Comparison of ENCODE assay signal across 11 cellular contexts in genomic region chr17:3890893-3891219, GRCh38. TPM values are rescaled to one million over a fixed set of nuclear protein-coding genes. Genes with fewer than 3 reads are reported as not detected.
DNase-seq lines count a peak whose midpoint lies in the region; ATAC-seq lines count a peak whose summit lies in the region.
"Had no signal": no experiment of that assay in that cellular context is flagged by ENCODE, and none has a peak within 500 bp of the region (broad histone marks: within the 10 kb centered on the region; RNA-seq: fewer than 3 reads in every experiment).

No MANE protein-coding gene starts in this region.

- H3K18ac ChIP-seq in mesenchymal stem cell (ENCODE audit: low read depth in 1 of 2, low read length in 2 of 2), result peak overlapping the region in 1 of 2 experiments; percentile 90

- peak overlapping the region; percentile 81 for H3K9ac ChIP-seq in mesenchymal stem cell (ENCODE audit: low read length)

- H3K4me3 Mint-ChIP-seq in activated naive CD4-positive, alpha-beta T cell treated with anti-CD3 and anti-CD28 coated beads, Interleukin-2, amount 50 U/mL, for 24 hours, result peak overlapping the region; percentile 73
- peak overlapping the region; percentile 82 for H3K4me3 Mint-ChIP-seq in activated T-helper 1 cell treated with anti-CD3 and anti-CD28 coated beads, Interleukin-12 subunit alpha, Interleukin-12 subunit beta, Interleukin-2, Interleukin-4 antibody, amounts not matched to agents 30 ng/mL and 10 ng/mL and 1 ng/mL, durations not matched to agents 14 hours and 24 hours and 36 hours

- H3K4me1 ChIP-seq in mesenchymal stem cell (ENCODE audit: control insufficient read depth, insufficient read depth, low read depth, low read length) (peaks cover 73% of the 10 kb centered on the region), urinary bladder (ENCODE audit: insufficient read depth) (no peaks in the 10 kb centered on the region)

- no peak overlapping the region for H4K8ac ChIP-seq in mesenchymal stem cell (ENCODE audit: low read length)

- H2BK5ac ChIP-seq in mesenchymal stem cell (ENCODE audit: low read depth, low read length, poor library complexity, severe bottlenecking), result no peak overlapping the region

- no peak overlapping the region for H2BK120ac ChIP-seq in mesenchymal stem cell (ENCODE audit: low read depth, low read length)

- H3K27ac ChIP-seq in mesenchymal stem cell (ENCODE audit: low read length, poor library complexity, severe bottlenecking), result peak overlapping the region; percentile 66
- peak overlapping the region; percentile 49 for H3K27ac ChIP-seq in urinary bladder (ENCODE audit: low read depth)
- H3K27ac ChIP-seq: HL-60 had no signal

- intact Hi-C loops in activated T-helper 1 cell treated with anti-CD3 and anti-CD28 coated beads, Interleukin-12 subunit alpha, Interleukin-12 subunit beta, Interleukin-2, Interleukin-4 antibody, amounts not matched to agents 30 ng/mL and 10 ng/mL and 1 ng/mL, durations not matched to agents 14 hours and 24 hours and 36 hours (cut with micrococcal nuclease), result loop anchor here (5.0 to 10.0 kb wide), 4 partner anchors 169 to 1074 kb away; partner anchors contain the start of genes ANKFY1, EMC6, HASPIN and SPAG7

- H2AK5ac ChIP-seq in mesenchymal stem cell (ENCODE audit: low read length, severe bottlenecking), result peak overlapping the region; percentile 71

- H2BK15ac ChIP-seq in mesenchymal stem cell (ENCODE audit: low read depth, poor library complexity, severe bottlenecking), result no peak overlapping the region

- 57% methylated on average over 4 of the region's 4 CpGs for WGBS in mesenchymal stem cell
- WGBS in urinary bladder, result 71% methylated on average over 4 of the region's 4 CpGs

- H3K4me2 ChIP-seq in mesenchymal stem cell (ENCODE audit: low read length, poor library complexity, severe bottlenecking), result peak overlapping the region; percentile 18

- H3K79me1 ChIP-seq in mesenchymal stem cell (replicated peaks; ENCODE audit: low read length, poor library complexity, severe bottlenecking), result no peaks in the 10 kb centered on the region

- H3K4me3 ChIP-seq in mesenchymal stem cell (ENCODE audit: insufficient read depth in 1 of 2, low read depth in 1 of 2, low read length in 2 of 2) (peak overlapping the region in 1 of 2 experiments; percentile 65), urinary bladder (ENCODE audit: low read depth, low read length) (no peak overlapping the region)

- no peak overlapping the region for H3K27ac Mint-ChIP-seq in activated naive CD4-positive, alpha-beta T cell treated with anti-CD3 and anti-CD28 coated beads, Interleukin-2, amount 50 U/mL, for 24 hours
- H3K27ac Mint-ChIP-seq in activated naive CD4-positive, alpha-beta T cell treated with anti-CD3 and anti-CD28 coated beads, Interleukin-2, amount 50 U/mL, for 72 hours, result peak overlapping the region in 1 of 2 donors; percentile 22
- H3K27ac Mint-ChIP-seq in activated T-helper 1 cell treated with anti-CD3 and anti-CD28 coated beads, Interleukin-12 subunit alpha, Interleukin-12 subunit beta, Interleukin-2, Interleukin-4 antibody, amounts not matched to agents 30 ng/mL and 10 ng/mL and 1 ng/mL, durations not matched to agents 14 hours and 24 hours and 36 hours, result peak overlapping the region; percentile 64

- ATAC-seq in activated naive CD4-positive, alpha-beta T cell treated with anti-CD3 and anti-CD28 coated beads, Interleukin-2, amount 50 U/mL, for 72 hours, result no peak
- ATAC-seq in HG03354 (IDR thresholded peaks at IDR 0.05; ENCODE audit: poor library complexity, severe bottlenecking, unreplicated experiment), result no peak

- H3K14ac ChIP-seq in mesenchymal stem cell (ENCODE audit: low read length in 2 of 2), result no peak overlapping the region

- H3K4me1 Mint-ChIP-seq in activated naive CD4-positive, alpha-beta T cell treated with anti-CD3 and anti-CD28 coated beads, Interleukin-2, amount 50 U/mL, for 24 hours, result peaks cover 49% of the 10 kb centered on the region
- H3K4me1 Mint-ChIP-seq in activated T-helper 1 cell treated with anti-CD3 and anti-CD28 coated beads, Interleukin-12 subunit alpha, Interleukin-12 subunit beta, Interleukin-2, Interleukin-4 antibody, amounts not matched to agents 30 ng/mL and 10 ng/mL and 1 ng/mL, durations not matched to agents 14 hours and 24 hours and 36 hours (ENCODE audit: low read depth), result peaks cover 45% of the 10 kb centered on the region

- no peak for DNase-seq in activated naive CD4-positive, alpha-beta T cell treated with anti-CD3 and anti-CD28 coated beads, Interleukin-2, amount 50 U/mL, for 72 hours (ENCODE audit: low spot score in 2 of 2)
- no peak for DNase-seq in activated T-helper 1 cell treated with anti-CD3 and anti-CD28 coated beads, Interleukin-12 subunit alpha, Interleukin-12 subunit beta, Interleukin-2, Interleukin-4 antibody, amounts not matched to agents 30 ng/mL and 10 ng/mL and 1 ng/mL, durations not matched to agents 14 hours and 24 hours and 36 hours (ENCODE audit: low spot score)
- DNase-seq in mesenchymal stem cell, result no peak
- no peak for DNase-seq in glomerular visceral epithelial cell (ENCODE audit: extremely low spot score)
- no peak for DNase-seq in GM19238 (ENCODE audit: insufficient read length, low spot score)
- DNase-seq: H7 had no signal

- no peaks in the 10 kb centered on the region for H3K9me3 ChIP-seq in mesenchymal stem cell (ENCODE audit: control insufficient read depth, low read length)

- peak overlapping the region in 1 of 2 experiments; percentile 50 for H3K4ac ChIP-seq in mesenchymal stem cell (ENCODE audit: low read depth in 1 of 2, low read length in 2 of 2)

- no peaks in the 10 kb centered on the region for H3K9me3 Mint-ChIP-seq in activated naive CD4-positive, alpha-beta T cell treated with anti-CD3 and anti-CD28 coated beads, Interleukin-2, amount 50 U/mL, for 24 hours
- no peaks in the 10 kb centered on the region for H3K9me3 Mint-ChIP-seq in activated naive CD4-positive, alpha-beta T cell treated with anti-CD3 and anti-CD28 coated beads, Interleukin-2, amount 50 U/mL, for 72 hours
- H3K9me3 Mint-ChIP-seq in activated T-helper 1 cell treated with anti-CD3 and anti-CD28 coated beads, Interleukin-12 subunit alpha, Interleukin-12 subunit beta, Interleukin-2, Interleukin-4 antibody, amounts not matched to agents 30 ng/mL and 10 ng/mL and 1 ng/mL, durations not matched to agents 14 hours and 24 hours and 36 hours, result no peaks in the 10 kb centered on the region

- no peaks in the 10 kb centered on the region for H3K36me3 Mint-ChIP-seq in activated naive CD4-positive, alpha-beta T cell treated with anti-CD3 and anti-CD28 coated beads, Interleukin-2, amount 50 U/mL, for 24 hours
- H3K36me3 Mint-ChIP-seq in activated naive CD4-positive, alpha-beta T cell treated with anti-CD3 and anti-CD28 coated beads, Interleukin-2, amount 50 U/mL, for 72 hours, result no peaks in the 10 kb centered on the region
- H3K36me3 Mint-ChIP-seq in activated T-helper 1 cell treated with anti-CD3 and anti-CD28 coated beads, Interleukin-12 subunit alpha, Interleukin-12 subunit beta, Interleukin-2, Interleukin-4 antibody, amounts not matched to agents 30 ng/mL and 10 ng/mL and 1 ng/mL, durations not matched to agents 14 hours and 24 hours and 36 hours (ENCODE audit: low read depth), result no peaks in the 10 kb centered on the region

- H2BK12ac ChIP-seq in mesenchymal stem cell (ENCODE audit: low read length in 2 of 2), result peak overlapping the region; percentile 9 to 60

- H3K27me3 ChIP-seq in mesenchymal stem cell (ENCODE audit: control insufficient read depth in 1 of 2, insufficient read depth in 1 of 2, low read length in 2 of 2), result no peaks in the 10 kb centered on the region

- H3K27me3 Mint-ChIP-seq in activated naive CD4-positive, alpha-beta T cell treated with anti-CD3 and anti-CD28 coated beads, Interleukin-2, amount 50 U/mL, for 24 hours, result no peaks in the 10 kb centered on the region
- no peaks in the 10 kb centered on the region for H3K27me3 Mint-ChIP-seq in activated T-helper 1 cell treated with anti-CD3 and anti-CD28 coated beads, Interleukin-12 subunit alpha, Interleukin-12 subunit beta, Interleukin-2, Interleukin-4 antibody, amounts not matched to agents 30 ng/mL and 10 ng/mL and 1 ng/mL, durations not matched to agents 14 hours and 24 hours and 36 hours (ENCODE audit: insufficient read depth)

- H2AFZ ChIP-seq in mesenchymal stem cell (ENCODE audit: low read depth, low read length), result no peak overlapping the region

- H3K36me3 ChIP-seq in mesenchymal stem cell (ENCODE audit: control insufficient read depth in 1 of 2, insufficient read depth in 2 of 2, low read depth in 1 of 2, low read length in 2 of 2) (peaks cover 0 to 7% of the 10 kb centered on the region in 2 experiments), urinary bladder (ENCODE audit: insufficient read depth) (no peaks in the 10 kb centered on the region)

- no peak overlapping the region for H3K23ac ChIP-seq in mesenchymal stem cell (ENCODE audit: low read length in 2 of 2)

- H4K91ac ChIP-seq in mesenchymal stem cell (ENCODE audit: low read length), result no peak overlapping the region

RNA-seq across cellular contexts. Expression of gene CAMKK1, which starts 2.0 kb away (rescaled TPM):
- total RNA-seq in activated naive CD4-positive, alpha-beta T cell treated with anti-CD3 and anti-CD28 coated beads, Interleukin-2, amount 50 U/mL, for 72 hours, result 1 to 10 TPM; 3.8 to 6.9 TPM
- total RNA-seq in activated T-helper 1 cell treated with anti-CD3 and anti-CD28 coated beads, Interleukin-12 subunit alpha, Interleukin-12 subunit beta, Interleukin-2, Interleukin-4 antibody, amounts not matched to agents 30 ng/mL and 10 ng/mL and 1 ng/mL, durations not matched to agents 14 hours and 24 hours and 36 hours, result 6.1 and 7.8 TPM in 2 replicates
- polyA plus RNA-seq in mesenchymal stem cell (2013, experiment 1 of 2), result 3.0 TPM
- 2.6 TPM for polyA plus RNA-seq in mesenchymal stem cell (2013, experiment 2 of 2)
- total RNA-seq in urinary bladder, result 5.8 TPM
- 13.6 TPM for polyA plus RNA-seq in urinary bladder

RNA-seq across cellular contexts. Expression of gene P2RX1, which starts 25.4 kb away (rescaled TPM):
- 1 to 10 TPM in 1 of 2 donors, under 1 TPM in 1; 0.14 to 1.5 TPM for total RNA-seq in activated naive CD4-positive, alpha-beta T cell treated with anti-CD3 and anti-CD28 coated beads, Interleukin-2, amount 50 U/mL, for 72 hours
- total RNA-seq in activated T-helper 1 cell treated with anti-CD3 and anti-CD28 coated beads, Interleukin-12 subunit alpha, Interleukin-12 subunit beta, Interleukin-2, Interleukin-4 antibody, amounts not matched to agents 30 ng/mL and 10 ng/mL and 1 ng/mL, durations not matched to agents 14 hours and 24 hours and 36 hours, result 0.13 and 0.34 TPM in 2 replicates
- 0.47 TPM for polyA plus RNA-seq in mesenchymal stem cell (2013, experiment 1 of 2)
- polyA plus RNA-seq in mesenchymal stem cell (2013, experiment 2 of 2), result 0.49 TPM
- 19.6 TPM for total RNA-seq in urinary bladder
- 126 TPM for polyA plus RNA-seq in urinary bladder
- total RNA-seq: lung microvascular endothelial cell had no signal

RNA-seq across cellular contexts. Expression of gene NCBP3, which starts 44.8 kb away (rescaled TPM):
- total RNA-seq in activated naive CD4-positive, alpha-beta T cell treated with anti-CD3 and anti-CD28 coated beads, Interleukin-2, amount 50 U/mL, for 72 hours, result 10 to 100 TPM; 35.4 to 44.4 TPM
- 54.2 and 56.0 TPM in 2 replicates for total RNA-seq in activated T-helper 1 cell treated with anti-CD3 and anti-CD28 coated beads, Interleukin-12 subunit alpha, Interleukin-12 subunit beta, Interleukin-2, Interleukin-4 antibody, amounts not matched to agents 30 ng/mL and 10 ng/mL and 1 ng/mL, durations not matched to agents 14 hours and 24 hours and 36 hours
- polyA plus RNA-seq in mesenchymal stem cell (2013, experiment 1 of 2), result 20.3 TPM
- 19.5 TPM for polyA plus RNA-seq in mesenchymal stem cell (2013, experiment 2 of 2)
- total RNA-seq in urinary bladder, result 42.0 TPM
- 21.2 TPM for polyA plus RNA-seq in urinary bladder
